In the genomic region with DNA sequence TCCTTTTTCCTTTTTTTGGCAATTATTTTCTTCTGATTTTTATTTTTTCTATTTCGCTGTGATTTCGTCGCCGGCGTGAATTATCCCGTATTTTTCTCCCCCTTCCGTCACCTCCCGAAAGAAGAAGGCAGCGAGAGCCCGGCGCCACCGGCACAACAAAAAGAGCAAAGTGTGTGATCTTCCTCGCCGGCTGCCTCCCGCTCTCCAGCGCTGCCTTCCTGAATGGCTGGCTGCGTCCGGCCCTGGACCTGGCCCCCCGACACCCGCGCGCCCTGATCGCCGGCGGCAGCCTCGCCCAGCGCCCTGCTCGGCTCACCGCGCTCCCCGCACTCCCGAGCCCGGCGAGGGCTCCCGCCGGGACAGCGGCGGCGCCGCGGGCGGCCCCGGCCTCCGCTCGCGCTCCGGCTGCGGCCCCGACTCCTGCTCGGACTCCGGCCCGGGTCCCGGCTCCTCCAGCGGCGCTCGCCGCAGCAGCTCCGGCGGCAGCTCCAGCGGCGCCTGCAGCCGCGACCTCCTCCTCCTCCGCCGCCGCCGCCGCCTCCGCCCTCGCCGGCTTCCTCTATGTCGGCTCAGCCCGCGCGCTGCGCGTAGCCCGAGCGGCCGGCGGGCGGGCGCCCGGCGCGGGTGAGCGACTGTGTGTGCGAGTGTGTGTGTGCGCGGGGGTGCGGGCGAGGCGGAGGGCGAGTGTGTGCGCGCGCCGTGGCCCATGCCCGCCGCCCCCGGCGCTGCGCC, we compare ENCODE assay signal across 8 cellular contexts. TPM values are rescaled to one million over a fixed set of nuclear protein-coding genes. Genes with fewer than 3 reads are reported as not detected.
A peak's percentile ranks its signal among the peaks of the same experiment; 100 is the strongest.
DNase-seq lines count a peak whose midpoint lies in the region; ATAC-seq and TF ChIP-seq lines count a peak whose summit lies in the region.

No MANE protein-coding gene starts in this region.

- H3K27me3 Mint-ChIP-seq in activated T-helper 1 cell treated with anti-CD3 and anti-CD28 coated beads, Interleukin-12 subunit alpha, Interleukin-12 subunit beta, Interleukin-2, Interleukin-4 antibody, amounts not matched to agents 30 ng/mL and 10 ng/mL and 1 ng/mL, durations not matched to agents 14 hours and 24 hours and 36 hours (ENCODE audit: insufficient read depth), result peaks cover 50% of the 10 kb centered on the region

- H3K4me3 ChIP-seq in MG63 (peak overlapping the region; percentile 80), cardiac muscle cell (peak overlapping the region; percentile 48), psoas muscle (peak overlapping the region; percentile 71)

- no peak overlapping the region for H3K27ac ChIP-seq in cardiac muscle cell
- peak overlapping the region; percentile 41 for H3K27ac ChIP-seq in psoas muscle

- peaks cover 4% of the 10 kb centered on the region for H3K36me3 Mint-ChIP-seq in activated T-helper 1 cell treated with anti-CD3 and anti-CD28 coated beads, Interleukin-12 subunit alpha, Interleukin-12 subunit beta, Interleukin-2, Interleukin-4 antibody, amounts not matched to agents 30 ng/mL and 10 ng/mL and 1 ng/mL, durations not matched to agents 14 hours and 24 hours and 36 hours (ENCODE audit: low read depth)

- H3K9me3 Mint-ChIP-seq in activated T-helper 1 cell treated with anti-CD3 and anti-CD28 coated beads, Interleukin-12 subunit alpha, Interleukin-12 subunit beta, Interleukin-2, Interleukin-4 antibody, amounts not matched to agents 30 ng/mL and 10 ng/mL and 1 ng/mL, durations not matched to agents 14 hours and 24 hours and 36 hours, result no peaks in the 10 kb centered on the region

- peaks cover 18% of the 10 kb centered on the region for H3K36me3 ChIP-seq in MG63
- no peaks in the 10 kb centered on the region for H3K36me3 ChIP-seq in cardiac muscle cell
- H3K36me3 ChIP-seq in psoas muscle (ENCODE audit: insufficient read depth in 1 of 2, low read depth in 1 of 2), result no peaks in the 10 kb centered on the region

- ATAC-seq in GM19463 (IDR thresholded peaks at IDR 0.05; ENCODE audit: unreplicated experiment), result peak; percentile 33
- ATAC-seq in psoas muscle, result peak in 2 of 4 donors; percentile 17 to 35

- TF ChIP-seq CTCF in cardiac muscle cell (IDR thresholded peaks at IDR 0.05; ENCODE audit: low read depth, low read length) (no peak), psoas muscle (IDR thresholded peaks at IDR 0.05) (no peak), GM10266 (IDR thresholded peaks at IDR 0.05; ENCODE audit: control insufficient read depth, insufficient read depth, low read depth, missing control alignments) (no peak)

- peak; percentile 55 for DNase-seq in DMS 273 treated with DMSO at 0.1 percent for 48 hours (lab: John Stamatoyannopoulos, UW)
- peak; percentile 86 for DNase-seq in MG63
- no peak for DNase-seq in activated T-helper 1 cell treated with anti-CD3 and anti-CD28 coated beads, Interleukin-12 subunit alpha, Interleukin-12 subunit beta, Interleukin-2, Interleukin-4 antibody, amounts not matched to agents 30 ng/mL and 10 ng/mL and 1 ng/mL, durations not matched to agents 14 hours and 24 hours and 36 hours (ENCODE audit: low spot score)
- peak; percentile 69 to 79 for DNase-seq in cardiac muscle cell (ENCODE audit: low read depth in 1 of 2, low spot score in 1 of 2)
- peak; percentile 45 to 81 for DNase-seq in psoas muscle
- DNase-seq in NK-92 treated with Interleukin-12 subunit alpha and Interleukin-12 subunit beta, amount 100 ng/mL, for 24 hours (lab: John Stamatoyannopoulos, UW), result no peak
- no peak for DNase-seq in GM10266 (ENCODE audit: extremely low spot score)

- H3K4me1 Mint-ChIP-seq in activated T-helper 1 cell treated with anti-CD3 and anti-CD28 coated beads, Interleukin-12 subunit alpha, Interleukin-12 subunit beta, Interleukin-2, Interleukin-4 antibody, amounts not matched to agents 30 ng/mL and 10 ng/mL and 1 ng/mL, durations not matched to agents 14 hours and 24 hours and 36 hours (ENCODE audit: low read depth), result peaks cover 19% of the 10 kb centered on the region

- H3K4me1 ChIP-seq in cardiac muscle cell (ENCODE audit: low read depth) (peaks cover 13% of the 10 kb centered on the region), psoas muscle (peaks cover 6% of the 10 kb centered on the region)

- H3K27ac Mint-ChIP-seq in activated T-helper 1 cell treated with anti-CD3 and anti-CD28 coated beads, Interleukin-12 subunit alpha, Interleukin-12 subunit beta, Interleukin-2, Interleukin-4 antibody, amounts not matched to agents 30 ng/mL and 10 ng/mL and 1 ng/mL, durations not matched to agents 14 hours and 24 hours and 36 hours, result peak overlapping the region; percentile 76

- intact Hi-C loops in activated T-helper 1 cell treated with anti-CD3 and anti-CD28 coated beads, Interleukin-12 subunit alpha, Interleukin-12 subunit beta, Interleukin-2, Interleukin-4 antibody, amounts not matched to agents 30 ng/mL and 10 ng/mL and 1 ng/mL, durations not matched to agents 14 hours and 24 hours and 36 hours (cut with micrococcal nuclease), result loop anchor here (10.0 kb wide), 1 partner anchor 1701 kb away; the partner anchor contains the start of gene MCTP1
- intact Hi-C loops in psoas muscle (cut with DNase I), result loop anchor here (5.0 to 10.0 kb wide), 3 partner anchors 38 to 333 kb away; no protein-coding TSS in a partner anchor

- H3K4me3 Mint-ChIP-seq in activated T-helper 1 cell treated with anti-CD3 and anti-CD28 coated beads, Interleukin-12 subunit alpha, Interleukin-12 subunit beta, Interleukin-2, Interleukin-4 antibody, amounts not matched to agents 30 ng/mL and 10 ng/mL and 1 ng/mL, durations not matched to agents 14 hours and 24 hours and 36 hours, result no peak overlapping the region

- 1% methylated on average over 61 to 103 of the region's 103 CpGs for WGBS in psoas muscle, 3 donors

- H3K9me3 ChIP-seq in MG63 (no peaks in the 10 kb centered on the region), cardiac muscle cell (ENCODE audit: low read depth) (no peaks in the 10 kb centered on the region), psoas muscle (no peaks in the 10 kb centered on the region)

- no peaks in the 10 kb centered on the region for H3K27me3 ChIP-seq in MG63
- H3K27me3 ChIP-seq in cardiac muscle cell, result peaks cover 97% of the 10 kb centered on the region
- peaks cover 0 to 29% (median 0%) of the 10 kb centered on the region in 3 donors for H3K27me3 ChIP-seq in psoas muscle (ENCODE audit: insufficient read depth in 3 of 3, low read length in 2 of 3)

RNA-seq across cellular contexts. Expression of gene NR2F1, which starts 0.9 kb away (rescaled TPM):
- 73.0 and 76.3 TPM in 2 replicates for total RNA-seq in MG63 (2014; rRNA removed; shearing (Covaris generic); ENCODE audit: low replicate concordance)
- not detected in 2 replicates for total RNA-seq in activated T-helper 1 cell treated with anti-CD3 and anti-CD28 coated beads, Interleukin-12 subunit alpha, Interleukin-12 subunit beta, Interleukin-2, Interleukin-4 antibody, amounts not matched to agents 30 ng/mL and 10 ng/mL and 1 ng/mL, durations not matched to agents 14 hours and 24 hours and 36 hours
- 1.3 and 1.5 TPM in 2 replicates for total RNA-seq in cardiac muscle cell
- polyA plus RNA-seq in cardiac muscle cell, result 0.13 and 0.32 TPM in 2 replicates
- total RNA-seq in psoas muscle, result 1 to 10 TPM in 3 of 4 donors, under 1 TPM in 1; 0.39 to 1.4 (median 1.2) TPM
- 1 to 10 TPM in 1 of 3 donors, under 1 TPM in 2; 0.57 to 1.4 (median 0.86) TPM for polyA plus RNA-seq in psoas muscle

RNA-seq across cellular contexts. Expression of gene NR2F1-AS1, which starts 2.9 kb away (rescaled TPM):
- total RNA-seq in MG63 (2014; rRNA removed; shearing (Covaris generic); ENCODE audit: low replicate concordance), result 8.1 and 15.1 TPM in 2 replicates
- total RNA-seq in activated T-helper 1 cell treated with anti-CD3 and anti-CD28 coated beads, Interleukin-12 subunit alpha, Interleukin-12 subunit beta, Interleukin-2, Interleukin-4 antibody, amounts not matched to agents 30 ng/mL and 10 ng/mL and 1 ng/mL, durations not matched to agents 14 hours and 24 hours and 36 hours, result not detected in 2 replicates
- total RNA-seq in cardiac muscle cell (0.25 and 0.45 TPM in 2 replicates), psoas muscle (1 to 10 TPM in 1 of 4 donors, under 1 TPM in 3; 0.13 to 1.3 (median 0.55) TPM)
- polyA plus RNA-seq in cardiac muscle cell (0.21 and 0.49 TPM in 2 replicates), psoas muscle (1 to 10 TPM in 1 of 3 donors, under 1 TPM in 2; 0.14 to 1.5 (median 0.42) TPM)

Comparison
In these comparisons a context has a peak if more than half of its experiments do, and no peak if none do; other contexts are left out.
1. DNase-seq: peak in DMS 273 treated with DMSO at 0.1 percent for 48 hours (single experiment), MG63 (single experiment), cardiac muscle cell (2 of 2) and psoas muscle (2 of 2); none in activated T-helper 1 cell treated with anti-CD3 and anti-CD28 coated beads, Interleukin-12 subunit alpha, Interleukin-12 subunit beta, Interleukin-2, Interleukin-4 antibody, amounts not matched to agents 30 ng/mL and 10 ng/mL and 1 ng/mL, durations not matched to agents 14 hours and 24 hours and 36 hours (single experiment), NK-92 treated with Interleukin-12 subunit alpha and Interleukin-12 subunit beta, amount 100 ng/mL, for 24 hours (single experiment) and GM10266 (single experiment).
2. RNA of gene NR2F1, which starts 0.9 kb away (total RNA-seq): 73.0 to 76.3 TPM in MG63; 1.3 to 1.5 TPM in cardiac muscle cell, 0.39 to 1.4 TPM in psoas muscle and not detected in activated T-helper 1 cell treated with anti-CD3 and anti-CD28 coated beads, Interleukin-12 subunit alpha, Interleukin-12 subunit beta, Interleukin-2, Interleukin-4 antibody, amounts not matched to agents 30 ng/mL and 10 ng/mL and 1 ng/mL, durations not matched to agents 14 hours and 24 hours and 36 hours; every median in the first group is over 10 times any median in the second.
3. Peak in every context shown above with its lines, with median percentiles within 50 percentile points of each other: H3K4me3 ChIP-seq.